In the genomic region with DNA sequence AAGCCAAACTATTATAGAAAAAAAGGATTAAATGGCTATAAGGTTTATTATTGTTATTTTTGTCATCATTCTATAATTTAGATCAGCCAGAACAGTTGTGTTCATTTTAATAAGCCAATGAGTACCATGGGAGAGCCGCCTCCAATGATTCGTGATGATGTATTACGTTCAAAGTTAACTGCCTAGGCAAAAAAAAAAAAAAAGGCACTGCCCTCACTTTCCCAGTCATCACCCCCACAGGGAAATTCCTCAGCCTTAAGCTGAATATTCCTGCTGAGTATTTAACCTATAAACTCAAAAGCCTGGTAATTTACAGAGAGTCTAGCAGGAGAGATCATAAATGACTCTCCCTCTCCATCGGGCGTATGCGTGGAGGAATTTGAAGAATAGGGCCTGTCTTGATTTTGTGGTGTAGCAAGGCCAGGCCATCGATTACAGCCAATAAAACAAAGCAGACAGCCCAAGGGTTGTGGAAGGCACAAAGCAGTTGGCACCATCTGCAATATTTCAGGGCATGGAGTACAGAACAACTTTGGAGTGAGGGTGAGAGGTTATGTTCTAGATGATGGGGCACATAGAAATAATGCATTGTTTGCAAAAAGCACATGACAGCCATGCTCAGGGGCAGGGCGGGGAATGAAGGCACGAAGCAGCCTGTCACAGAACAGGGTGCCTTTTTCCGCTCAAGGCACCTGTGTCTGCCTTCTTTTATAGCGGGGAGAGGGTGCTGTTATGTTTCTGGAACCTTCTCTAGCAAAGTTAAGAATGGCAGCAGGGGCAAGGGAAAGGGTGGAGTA, we compare ENCODE assay signal across 16 cellular contexts.
"Had no signal": no experiment of that assay in that cellular context is flagged by ENCODE, and none has a peak within 500 bp of the region (broad histone marks: within the 10 kb centered on the region; RNA-seq: fewer than 3 reads in every experiment).

No MANE protein-coding gene starts in this region.

- ATAC-seq: activated CD4-positive, CD25-positive, alpha-beta regulatory T cell treated with anti-CD3 and anti-CD28 coated beads, Interleukin-2, amount 50 U/mL, for 24 hours; heart left ventricle; naive thymus-derived CD8-positive, alpha-beta T cell; stimulated activated naive B cell treated with anti-CD40 and anti-IgM and Interleukin-4, amounts not matched to agents 10 μg/mL and 1 μg/mL and 100 μg/mL, for 72 hours had no signal

- H3K27me3 ChIP-seq: heart left ventricle, tibial artery, uterus had no signal

- H3K9me3 ChIP-seq: tibial artery, uterus had no signal

- H3K4me1 ChIP-seq: uterus had no signal

- H3K4me3 ChIP-seq: coronary artery, heart left ventricle, left ventricle myocardium inferior, skin epidermis, tibial artery, uterus had no signal

- DNase-seq: activated CD4-positive, alpha-beta T cell treated with anti-CD3 and anti-CD28 coated beads, Interleukin-2, amount 50 U/mL, for 1 hour; activated CD8-positive, alpha-beta memory T cell treated with anti-CD3 and anti-CD28 coated beads for 24 hours; activated gamma-delta T cell treated with Interleukin-2 at 50 U/mL for 16 hours; amniotic stem cell; effector CD4-positive, alpha-beta T cell; heart left ventricle; left ventricle myocardium inferior; naive thymus-derived CD8-positive, alpha-beta T cell; stimulated activated CD4-positive, alpha-beta T cell treated with anti-CD3 and anti-CD28 coated beads, Interleukin-15, amount 100 ng/mL, for 24 hours; stimulated activated CD4-positive, alpha-beta T cell treated with anti-CD3 and anti-CD28 coated beads, Interleukin-4, amount 100 ng/mL, for 1 hour; stimulated activated naive B cell treated with anti-CD40 and anti-IgM and Interleukin-4, amounts not matched to agents 10 μg/mL and 1 μg/mL and 100 μg/mL, for 72 hours; tibial artery; uterus had no signal

- H3K27ac ChIP-seq: coronary artery, heart left ventricle, left ventricle myocardium inferior, skin epidermis, tibial artery, uterus had no signal

- H3K36me3 ChIP-seq: heart left ventricle, left ventricle myocardium inferior, tibial artery, uterus had no signal
